Comparison of ENCODE assay signal across 16 cellular contexts in genomic region chr2:235747868-235748144, GRCh38.
A peak's percentile ranks its signal among the peaks of the same experiment; 100 is the strongest.
DNase-seq lines count a peak whose midpoint lies in the region; ATAC-seq and TF ChIP-seq lines count a peak whose summit lies in the region.
"Had no signal": no experiment of that assay in that cellular context is flagged by ENCODE, and none has a peak within 500 bp of the region (broad histone marks: within the 10 kb centered on the region; RNA-seq: fewer than 3 reads in every experiment).

No MANE protein-coding gene starts in this region.

- peak overlapping the region; percentile 17 to 56 (median 43) for H3K27ac Mint-ChIP-seq in brain
- H3K27ac Mint-ChIP-seq: activated T-helper 2 cell treated with anti-CD3 and anti-CD28 coated beads, Interferon-gamma antibody, Interleukin-2, Interleukin-4, amounts not matched to agents 10 μg/mL and 5 μg/mL and 100 μg/mL, durations not matched to agents 14 hours and 24 hours and 36 hours; endodermal cell; stimulated activated effector memory CD8-positive, alpha-beta T cell treated with anti-CD3 and anti-CD28 coated beads, Interleukin-12 subunit alpha, Interleukin-12 subunit beta, amount 100 ng/mL, for 72 hours had no signal

- H3K4me3 Mint-ChIP-seq in brain: peak overlapping the region in 3 of 5 experiments; percentile 2 to 50 (median 17)
- H3K4me3 Mint-ChIP-seq: endodermal cell; stimulated activated effector memory CD8-positive, alpha-beta T cell treated with anti-CD3 and anti-CD28 coated beads, Interleukin-12 subunit alpha, Interleukin-12 subunit beta, amount 100 ng/mL, for 72 hours had no signal

- peaks cover 0 to 4% (median 0%) of the 10 kb centered on the region in 4 donors for H3K4me1 ChIP-seq in right lobe of liver
- H3K4me1 ChIP-seq: body of pancreas had no signal

- WGBS in right lobe of liver (ENCODE audit: insufficient coverage, low coverage, low lambda C conversion rate, missing lambda C conversion rate): 33% methylated on average over 7 of the region's 7 CpGs

- H3K9me3 ChIP-seq in MG63: no peaks in the 10 kb centered on the region
- H3K9me3 ChIP-seq in right lobe of liver: no peaks in the 10 kb centered on the region
- H3K9me3 ChIP-seq: body of pancreas had no signal

- no peaks in the 10 kb centered on the region for H3K9me3 Mint-ChIP-seq in brain
- H3K9me3 Mint-ChIP-seq: activated T-helper 2 cell treated with anti-CD3 and anti-CD28 coated beads, Interferon-gamma antibody, Interleukin-2, Interleukin-4, amounts not matched to agents 10 μg/mL and 5 μg/mL and 100 μg/mL, durations not matched to agents 14 hours and 24 hours and 36 hours; endodermal cell; stimulated activated effector memory CD8-positive, alpha-beta T cell treated with anti-CD3 and anti-CD28 coated beads, Interleukin-12 subunit alpha, Interleukin-12 subunit beta, amount 100 ng/mL, for 72 hours had no signal

- DNase-seq in COR-L47 (lab: John Stamatoyannopoulos, UW): peak; percentile 35
- DNase-seq in MG63: peak; percentile 32
- DNase-seq in right lobe of liver: peak in 2 of 3 donors; percentile 59 to 66
- DNase-seq in NCI-H526 treated with DMSO at 0.1 percent for 48 hours (lab: John Stamatoyannopoulos, UW): no peak
- DNase-seq: activated CD4-positive, alpha-beta T cell treated with anti-CD3 and anti-CD28 coated beads for 48 hours; endodermal cell; hippocampal formation; NCI-H1930; stimulated activated CD4-positive, alpha-beta T cell treated with anti-CD3 and anti-CD28 coated beads, Interleukin-2, amount 100 ng/mL, for 48 hours had no signal

- TF ChIP-seq POLR2A in right lobe of liver (IDR thresholded peaks at IDR 0.05) (no peak), GM18505 (IDR thresholded peaks at IDR 0.05; ENCODE audit: borderline replicate concordance, extremely low read depth, insufficient read depth, insufficient read length) (no peak)

- no peaks in the 10 kb centered on the region for H3K27me3 ChIP-seq in MG63
- H3K27me3 ChIP-seq in right lobe of liver: no peaks in the 10 kb centered on the region
- H3K27me3 ChIP-seq: body of pancreas had no signal

- H3K4me3 ChIP-seq in MG63 (no peak overlapping the region), right lobe of liver (no peak overlapping the region)
- H3K4me3 ChIP-seq: body of pancreas had no signal

- peaks cover 63% of the 10 kb centered on the region for H3K36me3 Mint-ChIP-seq in brain

- H3K36me3 ChIP-seq in MG63 (no peaks in the 10 kb centered on the region), right lobe of liver (no peaks in the 10 kb centered on the region)

- no peaks in the 10 kb centered on the region for H3K27me3 Mint-ChIP-seq in brain

- H3K4me1 Mint-ChIP-seq in brain: peaks cover 35% of the 10 kb centered on the region
- H3K4me1 Mint-ChIP-seq: endodermal cell; stimulated activated effector memory CD8-positive, alpha-beta T cell treated with anti-CD3 and anti-CD28 coated beads, Interleukin-12 subunit alpha, Interleukin-12 subunit beta, amount 100 ng/mL, for 72 hours had no signal

- TF ChIP-seq CTCF in brain (conservative IDR thresholded peaks at IDR 0.05) (no peak), right lobe of liver (IDR thresholded peaks at IDR 0.05) (no peak)

- ATAC-seq in right lobe of liver (peak; percentile 37 to 77 (median 46)), GM18502 (IDR thresholded peaks at IDR 0.05; ENCODE audit: poor library complexity, unreplicated experiment) (no peak), GM18505 (IDR thresholded peaks at IDR 0.05; ENCODE audit: unreplicated experiment) (no peak), GM21526 (IDR thresholded peaks at IDR 0.05; ENCODE audit: low FRiP score, unreplicated experiment) (no peak)
- ATAC-seq: body of pancreas; stimulated activated effector memory CD8-positive, alpha-beta T cell treated with anti-CD3 and anti-CD28 coated beads, Interleukin-12 subunit alpha, Interleukin-12 subunit beta, amount 100 ng/mL, for 72 hours had no signal

- H3K27ac ChIP-seq in right lobe of liver: no peak overlapping the region
- H3K27ac ChIP-seq: body of pancreas had no signal

- intact Hi-C loops in right lobe of liver (cut with DNase I): loop anchor here (5.0 to 10.0 kb wide), 3 partner anchors 143 to 603 kb away; no protein-coding TSS in a partner anchor

Comparison
In these comparisons a context has a peak if more than half of its experiments do, and no peak if none do; other contexts are left out.
1. ATAC-seq: peak in right lobe of liver (4 of 4); none in GM18502 (single experiment), GM18505 (single experiment) and GM21526 (single experiment).